In genomic region chr1:3472088-3472850, GRCh38 we compare ENCODE assay signal across 14 cellular contexts. TPM values are rescaled to one million over a fixed set of nuclear protein-coding genes. Genes with fewer than 3 reads are reported as not detected.
DNase-seq lines count a peak whose midpoint lies in the region; FAIRE-seq and TF ChIP-seq lines count a peak whose summit lies in the region.
"Had no signal": no experiment of that assay in that cellular context is flagged by ENCODE, and none has a peak within 500 bp of the region (broad histone marks: within the 10 kb centered on the region; RNA-seq: fewer than 3 reads in every experiment).

No MANE protein-coding gene starts in this region.

- H3K4me1 ChIP-seq in Caco-2 (peaks cover 18% of the 10 kb centered on the region), hepatocyte (ENCODE audit: insufficient read depth) (peaks cover 14% of the 10 kb centered on the region), trophoblast cell (ENCODE audit: control insufficient read depth in 1 of 2, insufficient read depth in 2 of 2, low read length in 2 of 2) (peaks cover 9 to 18% of the 10 kb centered on the region in 2 experiments), transverse colon (peaks cover 0 to 7% (median 0%) of the 10 kb centered on the region in 4 donors)

- peaks cover 6% of the 10 kb centered on the region for H3K79me1 ChIP-seq in trophoblast cell (ENCODE audit: low read length)

- H3K36me3 ChIP-seq in Caco-2 (ENCODE audit: control insufficient read depth, insufficient read depth, low read length) (no peaks in the 10 kb centered on the region; the same call in 1 of the 2 replicates), hepatocyte (replicated peaks; ENCODE audit: insufficient read depth, low read depth) (no peaks in the 10 kb centered on the region), trophoblast cell (ENCODE audit: control insufficient read depth in 1 of 2, insufficient read depth in 2 of 2, low read length in 2 of 2) (peaks cover 4 to 10% of the 10 kb centered on the region in 2 experiments), transverse colon (no peaks in the 10 kb centered on the region)
- H3K36me3 ChIP-seq: neutrophil had no signal

- H3K27me3 ChIP-seq in Caco-2 (replicated peaks; ENCODE audit: control insufficient read depth, insufficient read depth, low read length) (no peaks in the 10 kb centered on the region), hepatocyte (no peaks in the 10 kb centered on the region), trophoblast cell (ENCODE audit: insufficient read depth, low read length) (no peaks in the 10 kb centered on the region), transverse colon (no peaks in the 10 kb centered on the region)
- H3K27me3 ChIP-seq: neutrophil had no signal

- no peak for FAIRE-seq in RCC 7860 (lab: Jason Lieb, UNC)
- FAIRE-seq: islet of Langerhans had no signal

- no peaks in the 10 kb centered on the region for H3K79me2 ChIP-seq in hepatocyte
- peaks cover 4% of the 10 kb centered on the region for H3K79me2 ChIP-seq in trophoblast cell (ENCODE audit: control insufficient read depth, insufficient read depth, low read length, poor library complexity)

- H2AK5ac ChIP-seq in trophoblast cell (ENCODE audit: low read length): peak overlapping the region; percentile 46

- peak overlapping the region; percentile 6 for H2BK120ac ChIP-seq in trophoblast cell (ENCODE audit: insufficient read depth, low read length, poor library complexity)

- no peak overlapping the region for H3K4ac ChIP-seq in trophoblast cell (ENCODE audit: low read depth, low read length)

- no peaks in the 10 kb centered on the region for H4K20me1 ChIP-seq in hepatocyte (ENCODE audit: insufficient read depth, poor library complexity, severe bottlenecking)

- no peak overlapping the region for H2BK5ac ChIP-seq in trophoblast cell (ENCODE audit: low read depth, low read length, poor library complexity)

- H3K18ac ChIP-seq in trophoblast cell (ENCODE audit: low read length): peak overlapping the region; percentile 19

- H3K9ac ChIP-seq in trophoblast cell (ENCODE audit: low read length): no peak overlapping the region

- CTCF ChIA-PET in Caco-2 (lab: Charles Lee) (interaction anchor here (1.2 to 2.1 kb wide), 4 partner anchors 9 to 19 kb away, joined by 4 to 173 read pairs (median 5); partner anchors contain the start of gene ARHGEF16), RWPE1 (lab: Yijun Ruan, JAX) (interaction anchor here (0.6 to 3.8 kb wide), 8 partner anchors 9 to 233 kb away, joined by 3 to 106 read pairs (median 6); partner anchors contain the start of gene ARHGEF16)

- peaks cover 18% of the 10 kb centered on the region for H3K36me3 Mint-ChIP-seq in Caco-2 (ENCODE audit: insufficient read depth, unreplicated experiment)
- H3K36me3 Mint-ChIP-seq: stimulated activated naive B cell treated with anti-CD40 and anti-IgM and Interleukin-4, amounts not matched to agents 10 μg/mL and 1 μg/mL and 100 μg/mL, for 72 hours had no signal

- peak overlapping the region; percentile 3 for H3K14ac ChIP-seq in trophoblast cell (ENCODE audit: low read length)

- H3K9me3 ChIP-seq in Caco-2 (no peaks in the 10 kb centered on the region), hepatocyte (ENCODE audit: low read depth) (no peaks in the 10 kb centered on the region), trophoblast cell (ENCODE audit: insufficient read depth, low read depth, low read length) (peaks cover 10% of the 10 kb centered on the region), transverse colon (no peaks in the 10 kb centered on the region)
- H3K9me3 ChIP-seq: neutrophil had no signal

- H3K27me3 Mint-ChIP-seq in Caco-2 (ENCODE audit: insufficient read depth, unreplicated experiment): no peaks in the 10 kb centered on the region

- peak overlapping the region; percentile 95 for H3K27ac ChIP-seq in RWPE1
- peak overlapping the region; percentile 54 for H3K27ac ChIP-seq in hepatocyte
- no peak overlapping the region for H3K27ac ChIP-seq in trophoblast cell (ENCODE audit: low read depth, low read length)
- H3K27ac ChIP-seq in transverse colon: no peak overlapping the region
- H3K27ac ChIP-seq: neutrophil, PC-9 had no signal

- H3K4me2 ChIP-seq in hepatocyte (no peak overlapping the region), trophoblast cell (ENCODE audit: low read length) (no peak overlapping the region)
- H3K4me2 ChIP-seq: PC-9 had no signal

- DNase-seq in Caco-2: no peak
- no peak for DNase-seq in RWPE1 (ENCODE audit: low spot score)
- DNase-seq in hepatocyte (ENCODE audit: low spot score): no peak
- DNase-seq in trophoblast cell: no peak
- DNase-seq in NCI-H2171 treated with DMSO at 0.1 percent for 48 hours (lab: John Stamatoyannopoulos, UW): no peak
- no peak for DNase-seq in RCC 7860 (ENCODE audit: low spot score)
- DNase-seq in transverse colon: no peak
- DNase-seq: NCI-H1417 treated with DMSO at 0.1 percent for 48 hours; NCI-H748 treated with DMSO at 0.1 percent for 48 hours; PC-9; stimulated activated naive B cell treated with anti-CD40 and anti-IgM and Interleukin-4, amounts not matched to agents 10 μg/mL and 1 μg/mL and 100 μg/mL, for 72 hours had no signal

- TF ChIP-seq CTCF in Caco-2 (IDR thresholded peaks at IDR 0.05; ENCODE audit: insufficient read depth in 1 of 2, low read depth in 1 of 2, low read length in 1 of 2, severe bottlenecking in 1 of 2, unreplicated experiment in 1 of 2) (no peak), RWPE1 (conservative IDR thresholded peaks at IDR 0.05; ENCODE audit: low read depth) (no peak; the same call in 1 of the 2 replicates), hepatocyte (IDR thresholded peaks at IDR 0.05; ENCODE audit: poor library complexity) (no peak), transverse colon (IDR thresholded peaks at IDR 0.05) (no peak)

- H3K23ac ChIP-seq in trophoblast cell (ENCODE audit: low read length): no peak overlapping the region

- H3K4me3 ChIP-seq in Caco-2 (ENCODE audit: low read depth, low read length): no peak overlapping the region
- H3K4me3 ChIP-seq in hepatocyte: no peak overlapping the region
- H3K4me3 ChIP-seq in trophoblast cell (ENCODE audit: low read depth, low read length): no peak overlapping the region
- no peak overlapping the region for H3K4me3 ChIP-seq in transverse colon
- H3K4me3 ChIP-seq: PC-9 had no signal

- no peaks in the 10 kb centered on the region for H3K9me3 Mint-ChIP-seq in Caco-2 (ENCODE audit: unreplicated experiment)
- H3K9me3 Mint-ChIP-seq: activated T-helper 1 cell treated with anti-CD3 and anti-CD28 coated beads, Interleukin-12 subunit alpha, Interleukin-12 subunit beta, Interleukin-2, Interleukin-4 antibody, amounts not matched to agents 30 ng/mL and 10 ng/mL and 1 ng/mL, durations not matched to agents 14 hours and 24 hours and 36 hours had no signal

- intact Hi-C loops in Caco-2 (cut with micrococcal nuclease; ENCODE audit: unreplicated experiment): no loop called here
- intact Hi-C loops in transverse colon (cut with DNase I; ENCODE audit: low total_unique reads): no loop called here

- no peak for TF ChIP-seq EP300 in transverse colon (IDR thresholded peaks at IDR 0.05; ENCODE audit: low read depth)

- BruUV-seq in Caco-2 (replicated peaks; lab: Mats Ljungman, UMichigan): no TSS peak

- peaks cover 10% of the 10 kb centered on the region for H3K4me1 Mint-ChIP-seq in Caco-2 (ENCODE audit: low read depth, unreplicated experiment)

- peak overlapping the region; percentile 74 for H4K91ac ChIP-seq in trophoblast cell (ENCODE audit: low read depth, low read length)

- no peak for TF ChIP-seq POLR2A in transverse colon (IDR thresholded peaks at IDR 0.05)

- no peak overlapping the region for H4K8ac ChIP-seq in trophoblast cell (ENCODE audit: low read depth, low read length)

- no peak overlapping the region for H2AFZ ChIP-seq in hepatocyte
- no peak overlapping the region for H2AFZ ChIP-seq in trophoblast cell (ENCODE audit: insufficient read depth, low read length, poor library complexity)
- H2AFZ ChIP-seq: PC-9 had no signal

- peak overlapping the region; percentile 27 for H2BK12ac ChIP-seq in trophoblast cell (ENCODE audit: low read length)

- H3K27ac Mint-ChIP-seq in Caco-2 (ENCODE audit: unreplicated experiment): peak overlapping the region; percentile 95
- H3K27ac Mint-ChIP-seq: activated T-helper 1 cell treated with anti-CD3 and anti-CD28 coated beads, Interleukin-12 subunit alpha, Interleukin-12 subunit beta, Interleukin-2, Interleukin-4 antibody, amounts not matched to agents 30 ng/mL and 10 ng/mL and 1 ng/mL, durations not matched to agents 14 hours and 24 hours and 36 hours; stimulated activated naive B cell treated with anti-CD40 and anti-IgM and Interleukin-4, amounts not matched to agents 10 μg/mL and 1 μg/mL and 100 μg/mL, for 72 hours had no signal

- WGBS in hepatocyte (ENCODE audit: low lambda C conversion rate, missing lambda C conversion rate): 89% methylated on average over 24 of the region's 25 CpGs
- WGBS in trophoblast cell (ENCODE audit: extremely low coverage, insufficient coverage, insufficient read length): no CpG with 5 or more reads among the region's 25 CpGs
- 78% methylated on average over 24 of the region's 25 CpGs; no CpG with 5 or more reads in 1 of the 2 donors for WGBS in transverse colon (ENCODE audit: low coverage in 1 of 2), 2 donors

- no peak overlapping the region for H3K4me3 Mint-ChIP-seq in Caco-2 (ENCODE audit: unreplicated experiment)
- H3K4me3 Mint-ChIP-seq: activated T-helper 1 cell treated with anti-CD3 and anti-CD28 coated beads, Interleukin-12 subunit alpha, Interleukin-12 subunit beta, Interleukin-2, Interleukin-4 antibody, amounts not matched to agents 30 ng/mL and 10 ng/mL and 1 ng/mL, durations not matched to agents 14 hours and 24 hours and 36 hours; stimulated activated naive B cell treated with anti-CD40 and anti-IgM and Interleukin-4, amounts not matched to agents 10 μg/mL and 1 μg/mL and 100 μg/mL, for 72 hours had no signal

- in situ Hi-C loops in transverse colon (cut with MboI; ENCODE audit: low pct_ligation_motif_present in 1 of 4, low pct_unique_long_range_greater_than_20kb in 1 of 4, low sequenced_read_pairs in 3 of 4): no loop called here

- no peak overlapping the region for H4K12ac ChIP-seq in trophoblast cell (ENCODE audit: low read depth, low read length)

- H3K9me2 ChIP-seq in hepatocyte (replicated peaks; ENCODE audit: insufficient read depth): no peaks in the 10 kb centered on the region

- POLR2A ChIA-PET in Caco-2 (lab: Charles Lee) (interaction anchor here (0.6 to 1.4 kb wide), 2 partner anchors 18 to 20 kb away, joined by 3 to 31 read pairs; partner anchors contain the start of gene ARHGEF16), RWPE1 (lab: Yijun Ruan, JAX; ENCODE audit: low non-redundant PET) (interaction anchor here (0.8 to 1.2 kb wide), 2 partner anchors 10 to 19 kb away, joined by 4 to 5 read pairs; no protein-coding TSS in a partner anchor)

RNA-seq across cellular contexts. Expression of gene ARHGEF16, which starts 17.8 kb away (rescaled TPM):
- total RNA-seq in Caco-2 (2022) (35.6 and 40.6 TPM in 2 replicates), hepatocyte (21.5 and 24.8 TPM in 2 replicates), transverse colon (100 to 1,000 TPM; 104 to 240 (median 145) TPM)
- 32.3 and 36.2 TPM in 2 replicates for polyA plus RNA-seq in hepatocyte
- 6.2 and 6.3 TPM in 2 replicates for polyA plus RNA-seq in trophoblast cell (2013)
- total RNA-seq: activated T-helper 1 cell treated with anti-CD3 and anti-CD28 coated beads, Interleukin-12 subunit alpha, Interleukin-12 subunit beta, Interleukin-2, Interleukin-4 antibody, amounts not matched to agents 30 ng/mL and 10 ng/mL and 1 ng/mL, durations not matched to agents 14 hours and 24 hours and 36 hours had no signal

Comparison
In these comparisons a context has a peak if more than half of its experiments do, and no peak if none do; other contexts are left out.
1. H3K27ac ChIP-seq: peak in RWPE1 (single experiment) and hepatocyte (single experiment); none in trophoblast cell (single experiment) and transverse colon (0 of 4).